ENCODE assay signal across 13 cellular contexts in genomic region chr1:94690033-94690712, GRCh38.
DNase-seq lines count a peak whose midpoint lies in the region; ATAC-seq and TF ChIP-seq lines count a peak whose summit lies in the region.
"Had no signal": no experiment of that assay in that cellular context is flagged by ENCODE, and none has a peak within 500 bp of the region (broad histone marks: within the 10 kb centered on the region; RNA-seq: fewer than 3 reads in every experiment).

No MANE protein-coding gene starts in this region.

- no peak for ATAC-seq in GM18517 (IDR thresholded peaks at IDR 0.05; ENCODE audit: unreplicated experiment)
- ATAC-seq: CD8-positive, alpha-beta T cell had no signal

- TF ChIP-seq CTCF in astrocyte of the cerebellum (IDR thresholded peaks at IDR 0.05; ENCODE audit: low read depth, low read length, missing control alignments) (no peak), left ventricle myocardium inferior (IDR thresholded peaks at IDR 0.05; ENCODE audit: borderline replicate concordance) (no peak), smooth muscle cell (IDR thresholded peaks at IDR 0.05; ENCODE audit: borderline replicate concordance, insufficient read depth, poor library complexity, severe bottlenecking) (no peak)

- no peaks in the 10 kb centered on the region for H3K79me2 ChIP-seq in smooth muscle cell (ENCODE audit: low read depth)

- peak overlapping the region; percentile 42 for H3K4me2 ChIP-seq in smooth muscle cell

- peak overlapping the region; percentile 6 for H2AFZ ChIP-seq in smooth muscle cell (ENCODE audit: low read depth)

- H4K20me1 ChIP-seq in smooth muscle cell (ENCODE audit: low read depth), result no peaks in the 10 kb centered on the region

- DNase-seq in EH (ENCODE audit: low read depth) (peak; percentile 96), astrocyte of the cerebellum (ENCODE audit: low read depth) (peak; percentile 93), left ventricle myocardium inferior (no peak), smooth muscle cell (lab: John Stamatoyannopoulos, UW; ENCODE audit: unreplicated experiment) (no peak), NCI-H526 (lab: John Stamatoyannopoulos, UW) (no peak), SJCRH30 (no peak), RPMI8226 (no peak)
- DNase-seq: activated CD4-positive, alpha-beta memory T cell treated with anti-CD3 and anti-CD28 coated beads for 36 hours; CD8-positive, alpha-beta T cell; NCI-H187; SHP77 treated with DMSO at 0.1 percent for 48 hours had no signal

- 20% methylated on average over 5 of the region's 5 CpGs for WGBS in smooth muscle cell (ENCODE audit: low lambda C conversion rate)

- H3K9me3 ChIP-seq in left ventricle myocardium inferior (replicated peaks) (peaks cover 7% of the 10 kb centered on the region), smooth muscle cell (replicated peaks; ENCODE audit: low read depth) (no peaks in the 10 kb centered on the region), SJCRH30 (replicated peaks) (peaks cover 3% of the 10 kb centered on the region; the same call in 1 of the 2 replicates)
- H3K9me3 ChIP-seq: ascending aorta had no signal

- peak overlapping the region; percentile 2 for H3K27ac ChIP-seq in left ventricle myocardium inferior (replicated peaks)
- H3K27ac ChIP-seq in smooth muscle cell (ENCODE audit: low read depth), result peak overlapping the region; percentile 69
- no peak overlapping the region for H3K27ac ChIP-seq in SJCRH30

- H3F3A ChIP-seq in smooth muscle cell (ENCODE audit: low read depth), result peaks cover 13% of the 10 kb centered on the region

- intact Hi-C loops in left ventricle myocardium inferior (cut with micrococcal nuclease), result no loop called here

- H3K9ac ChIP-seq in smooth muscle cell (ENCODE audit: low read depth), result no peak overlapping the region

- no peaks in the 10 kb centered on the region for H3K4me1 ChIP-seq in left ventricle myocardium inferior
- H3K4me1 ChIP-seq in smooth muscle cell (ENCODE audit: low read depth), result peaks cover 10% of the 10 kb centered on the region
- peaks cover 9% of the 10 kb centered on the region for H3K4me1 ChIP-seq in SJCRH30

- H3K36me3 ChIP-seq in left ventricle myocardium inferior, result no peaks in the 10 kb centered on the region
- no peaks in the 10 kb centered on the region for H3K36me3 ChIP-seq in smooth muscle cell (ENCODE audit: low read depth)
- no peaks in the 10 kb centered on the region for H3K36me3 ChIP-seq in SJCRH30
- H3K36me3 ChIP-seq: ascending aorta had no signal

- in situ Hi-C loops in astrocyte of the cerebellum (cut with HindIII; ENCODE audit: low sequenced_read_pairs), result no loop called here

- H3K4me3 ChIP-seq in astrocyte of the cerebellum (ENCODE audit: low read depth, low read length) (no peak overlapping the region), left ventricle myocardium inferior (no peak overlapping the region), smooth muscle cell (no peak overlapping the region), SJCRH30 (no peak overlapping the region)
- H3K4me3 ChIP-seq: ascending aorta had no signal

- H3K27me3 ChIP-seq in left ventricle myocardium inferior (ENCODE audit: low read depth) (no peaks in the 10 kb centered on the region), smooth muscle cell (ENCODE audit: low read depth) (no peaks in the 10 kb centered on the region), SJCRH30 (no peaks in the 10 kb centered on the region)
- H3K27me3 ChIP-seq: ascending aorta had no signal

Comparison
In these comparisons a context has a peak if more than half of its experiments do, and no peak if none do; other contexts are left out.
1. DNase-seq: peak in EH (single experiment) and astrocyte of the cerebellum (single experiment); none in left ventricle myocardium inferior (single experiment), smooth muscle cell (single experiment), NCI-H526 (0 of 2), SJCRH30 (0 of 2) and RPMI8226 (single experiment).